In genomic region chr16:50099957-50100648, GRCh38 we compare ENCODE assay signal across 19 cellular contexts. TPM values are rescaled to one million over a fixed set of nuclear protein-coding genes. Genes with fewer than 3 reads are reported as not detected.
A peak's percentile ranks its signal among the peaks of the same experiment; 100 is the strongest.
DNase-seq lines count a peak whose midpoint lies in the region; ATAC-seq and TF ChIP-seq lines count a peak whose summit lies in the region.
"Had no signal": no experiment of that assay in that cellular context is flagged by ENCODE, and none has a peak within 500 bp of the region (broad histone marks: within the 10 kb centered on the region; RNA-seq: fewer than 3 reads in every experiment).

No MANE protein-coding gene starts in this region.

- no peaks in the 10 kb centered on the region for H3K27me3 ChIP-seq in foreskin keratinocyte

- TF ChIP-seq CTCF in C4-2B (conservative IDR thresholded peaks at IDR 0.05) (no peak), HFFc6 (IDR thresholded peaks at IDR 0.05) (no peak), foreskin keratinocyte (conservative IDR thresholded peaks at IDR 0.05) (no peak)

- H3K27ac ChIP-seq in C4-2B (peak overlapping the region; percentile 60; the same call in 1 of the 2 replicates), foreskin keratinocyte (peak overlapping the region; percentile 40)
- H3K27ac ChIP-seq: KMS-11, PC-9 had no signal

- no peaks in the 10 kb centered on the region for H3K9me3 Mint-ChIP-seq in HFFc6
- H3K9me3 Mint-ChIP-seq: CD4-positive, alpha-beta T cell; GM23338 had no signal

- peaks cover 55% of the 10 kb centered on the region for H3K4me1 Mint-ChIP-seq in HFFc6 (ENCODE audit: low read depth)
- H3K4me1 Mint-ChIP-seq: GM23338 had no signal

- H3K4me1 ChIP-seq in foreskin keratinocyte = peaks cover 33% of the 10 kb centered on the region

- peaks cover 25% of the 10 kb centered on the region; the same call in 1 of the 2 replicates for H3K36me3 Mint-ChIP-seq in HFFc6 (ENCODE audit: low read depth)

- H3K4me3 Mint-ChIP-seq in HFFc6 = no peak overlapping the region
- H3K4me3 Mint-ChIP-seq: CD4-positive, alpha-beta T cell; GM23338 had no signal

- H3K27me3 Mint-ChIP-seq in HFFc6 (ENCODE audit: insufficient read depth) = no peaks in the 10 kb centered on the region
- H3K27me3 Mint-ChIP-seq: CD4-positive, alpha-beta T cell had no signal

- H3K27ac Mint-ChIP-seq in HFFc6 = peak overlapping the region; percentile 31
- H3K27ac Mint-ChIP-seq: CD4-positive, alpha-beta T cell; GM23338 had no signal

- peak; percentile 75 for ATAC-seq in foreskin keratinocyte
- no peak for ATAC-seq in HG03521 (IDR thresholded peaks at IDR 0.05; ENCODE audit: unreplicated experiment)
- ATAC-seq: GM23338 had no signal

- DNase-seq in HFFc6 (no peak), NCI-H526 treated with DMSO at 0.1 percent for 48 hours (lab: John Stamatoyannopoulos, UW) (peak; percentile 76), foreskin keratinocyte (peak; percentile 67 to 84), HCEC 1CT (no peak), middle frontal gyrus (ENCODE audit: extremely low spot score, low spot score) (no peak), NCI-H2227 (lab: John Stamatoyannopoulos, UW; ENCODE audit: unreplicated experiment) (no peak)
- DNase-seq: ACHN; CD4-positive, alpha-beta T cell; MM.1S; NCI-H1436; NCI-H2029 treated with DMSO at 0.1 percent for 48 hours; NCI-H345; NCI-H774; PC-9; Right ventricle myocardium superior had no signal

RNA-seq across cellular contexts. Expression of gene HEATR3, which starts 34.3 kb away (rescaled TPM):
- total RNA-seq in HFFc6 (2021; fragmentation: NEBNext Ultra II Directional; extraction: Animal tissue kit (Norgen Biotek cat#: 25700)) = 10 to 100 TPM; 17.2 to 23.8 (median 19.6) TPM
- 18.9 and 21.4 TPM in 2 replicates for total RNA-seq in foreskin keratinocyte
- polyA plus RNA-seq in foreskin keratinocyte = 6.9 and 8.8 TPM in 2 replicates

RNA-seq across cellular contexts. Expression of gene TENT4B, which starts 53.0 kb away (rescaled TPM):
- total RNA-seq in HFFc6 (2021; fragmentation: NEBNext Ultra II Directional; extraction: Animal tissue kit (Norgen Biotek cat#: 25700)) = 10 to 100 TPM; 19.4 to 23.0 (median 21.6) TPM
- 11.5 and 13.3 TPM in 2 replicates for total RNA-seq in foreskin keratinocyte
- polyA plus RNA-seq in foreskin keratinocyte = 3.1 and 4.1 TPM in 2 replicates

Comparison
In these comparisons a context has a peak if more than half of its experiments do, and no peak if none do; other contexts are left out.
1. DNase-seq: peak in NCI-H526 treated with DMSO at 0.1 percent for 48 hours (single experiment) and foreskin keratinocyte (2 of 2); none in HFFc6 (single experiment), HCEC 1CT (single experiment), middle frontal gyrus (single experiment) and NCI-H2227 (single experiment).